Comparison of ENCODE assay signal across 1 cellular context in the genomic region with DNA sequence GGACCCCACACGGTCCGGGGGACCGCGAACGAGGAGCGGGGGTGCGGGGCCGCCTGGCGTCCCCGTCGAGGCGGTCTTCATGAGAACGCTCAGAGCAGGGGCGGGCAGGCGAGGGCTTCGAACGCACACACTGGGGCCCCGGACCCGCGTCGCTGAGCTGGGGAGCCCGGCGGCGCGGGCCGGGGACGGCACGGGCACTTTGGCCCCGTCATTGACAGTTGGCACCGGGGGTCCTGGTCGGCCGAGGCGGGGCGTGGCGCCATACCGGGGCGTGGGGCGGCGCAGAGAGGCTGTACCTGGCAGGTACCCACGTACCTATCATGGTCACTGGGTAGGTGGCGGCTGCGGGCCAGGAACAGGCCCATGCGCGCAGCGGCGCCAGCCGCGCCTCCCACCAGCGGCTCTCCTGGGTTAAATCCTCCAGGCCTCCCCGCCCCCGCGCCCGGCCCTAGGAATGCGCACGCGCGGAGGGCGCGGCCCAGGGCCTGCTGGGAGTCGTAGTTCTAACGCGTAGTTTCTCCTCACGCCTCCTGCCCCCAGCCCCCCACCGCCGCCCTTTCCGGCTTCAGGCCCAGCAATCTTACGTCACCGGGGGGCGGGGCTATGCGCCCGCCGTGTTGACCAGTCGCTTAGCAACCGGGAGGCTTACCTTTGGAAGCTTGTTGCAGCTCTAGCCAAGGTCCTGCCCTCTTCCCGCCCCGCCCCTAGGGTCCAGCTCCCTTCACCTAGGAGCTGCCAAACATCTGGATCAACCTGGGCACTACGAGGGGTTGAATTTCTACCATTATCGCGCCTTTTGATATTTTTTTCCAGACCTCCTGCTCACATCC.
TF ChIP-seq lines count a peak whose summit lies in the region.

A gene (plus strand): TSS at position 628 of the 830 bp plus-strand sequence.
A gene (minus strand): TSS at position 420 of the 830 bp plus-strand sequence.

TF ChIP-seq in SK-N-SH, 30 proteins besides CTCF, POLR2A, EP300 and RAD21 (continued from another document):
- TF ChIP-seq, protein P1, sequence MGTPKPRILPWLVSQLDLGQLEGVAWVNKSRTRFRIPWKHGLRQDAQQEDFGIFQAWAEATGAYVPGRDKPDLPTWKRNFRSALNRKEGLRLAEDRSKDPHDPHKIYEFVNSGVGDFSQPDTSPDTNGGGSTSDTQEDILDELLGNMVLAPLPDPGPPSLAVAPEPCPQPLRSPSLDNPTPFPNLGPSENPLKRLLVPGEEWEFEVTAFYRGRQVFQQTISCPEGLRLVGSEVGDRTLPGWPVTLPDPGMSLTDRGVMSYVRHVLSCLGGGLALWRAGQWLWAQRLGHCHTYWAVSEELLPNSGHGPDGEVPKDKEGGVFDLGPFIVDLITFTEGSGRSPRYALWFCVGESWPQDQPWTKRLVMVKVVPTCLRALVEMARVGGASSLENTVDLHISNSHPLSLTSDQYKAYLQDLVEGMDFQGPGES (IDR thresholded peaks at IDR 0.05; ENCODE audit: low read depth, low read length), result no peak
- TF ChIP-seq POLR2AphosphoS5 (IDR thresholded peaks at IDR 0.05; ENCODE audit: low read depth, low read length) (peak; percentile 51; the same call in 1 of the 2 replicates), NRF1 (IDR thresholded peaks at IDR 0.05; ENCODE audit: low read depth, low read length) (peak; percentile 79), NFIC (IDR thresholded peaks at IDR 0.05; ENCODE audit: borderline replicate concordance) (0 out of 2 replicates have a peak, but pooled peaks have one; percentile 6), RFX5 (IDR thresholded peaks at IDR 0.05; ENCODE audit: low read length) (peak; percentile 17; the same call in 1 of the 2 replicates), MXI1 (IDR thresholded peaks at IDR 0.05; ENCODE audit: low read depth, low read length) (peak; percentile 77), SIN3A (IDR thresholded peaks at IDR 0.05; ENCODE audit: borderline replicate concordance, low read depth, low read length) (no peak), JUND (IDR thresholded peaks at IDR 0.05) (no peak), FOSL2 (IDR thresholded peaks at IDR 0.05; ENCODE audit: borderline replicate concordance, low read depth) (no peak), ELF1 (IDR thresholded peaks at IDR 0.05) (peak; percentile 76), EZH2phosphoT487 (IDR thresholded peaks at IDR 0.05; ENCODE audit: borderline replicate concordance, low read depth) (no peak), TEAD4 (IDR thresholded peaks at IDR 0.05; ENCODE audit: borderline replicate concordance, insufficient read depth) (0 out of 2 replicates have a peak, but pooled peaks have one; percentile 11)
- TF ChIP-seq, protein P2, sequence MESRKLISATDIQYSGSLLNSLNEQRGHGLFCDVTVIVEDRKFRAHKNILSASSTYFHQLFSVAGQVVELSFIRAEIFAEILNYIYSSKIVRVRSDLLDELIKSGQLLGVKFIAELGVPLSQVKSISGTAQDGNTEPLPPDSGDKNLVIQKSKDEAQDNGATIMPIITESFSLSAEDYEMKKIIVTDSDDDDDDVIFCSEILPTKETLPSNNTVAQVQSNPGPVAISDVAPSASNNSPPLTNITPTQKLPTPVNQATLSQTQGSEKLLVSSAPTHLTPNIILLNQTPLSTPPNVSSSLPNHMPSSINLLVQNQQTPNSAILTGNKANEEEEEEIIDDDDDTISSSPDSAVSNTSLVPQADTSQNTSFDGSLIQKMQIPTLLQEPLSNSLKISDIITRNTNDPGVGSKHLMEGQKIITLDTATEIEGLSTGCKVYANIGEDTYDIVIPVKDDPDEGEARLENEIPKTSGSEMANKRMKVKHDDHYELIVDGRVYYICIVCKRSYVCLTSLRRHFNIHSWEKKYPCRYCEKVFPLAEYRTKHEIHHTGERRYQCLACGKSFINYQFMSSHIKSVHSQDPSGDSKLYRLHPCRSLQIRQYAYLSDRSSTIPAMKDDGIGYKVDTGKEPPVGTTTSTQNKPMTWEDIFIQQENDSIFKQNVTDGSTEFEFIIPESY (IDR thresholded peaks at IDR 0.05; ENCODE audit: borderline replicate concordance, low read depth), result no peak
- TF ChIP-seq, protein P3, sequence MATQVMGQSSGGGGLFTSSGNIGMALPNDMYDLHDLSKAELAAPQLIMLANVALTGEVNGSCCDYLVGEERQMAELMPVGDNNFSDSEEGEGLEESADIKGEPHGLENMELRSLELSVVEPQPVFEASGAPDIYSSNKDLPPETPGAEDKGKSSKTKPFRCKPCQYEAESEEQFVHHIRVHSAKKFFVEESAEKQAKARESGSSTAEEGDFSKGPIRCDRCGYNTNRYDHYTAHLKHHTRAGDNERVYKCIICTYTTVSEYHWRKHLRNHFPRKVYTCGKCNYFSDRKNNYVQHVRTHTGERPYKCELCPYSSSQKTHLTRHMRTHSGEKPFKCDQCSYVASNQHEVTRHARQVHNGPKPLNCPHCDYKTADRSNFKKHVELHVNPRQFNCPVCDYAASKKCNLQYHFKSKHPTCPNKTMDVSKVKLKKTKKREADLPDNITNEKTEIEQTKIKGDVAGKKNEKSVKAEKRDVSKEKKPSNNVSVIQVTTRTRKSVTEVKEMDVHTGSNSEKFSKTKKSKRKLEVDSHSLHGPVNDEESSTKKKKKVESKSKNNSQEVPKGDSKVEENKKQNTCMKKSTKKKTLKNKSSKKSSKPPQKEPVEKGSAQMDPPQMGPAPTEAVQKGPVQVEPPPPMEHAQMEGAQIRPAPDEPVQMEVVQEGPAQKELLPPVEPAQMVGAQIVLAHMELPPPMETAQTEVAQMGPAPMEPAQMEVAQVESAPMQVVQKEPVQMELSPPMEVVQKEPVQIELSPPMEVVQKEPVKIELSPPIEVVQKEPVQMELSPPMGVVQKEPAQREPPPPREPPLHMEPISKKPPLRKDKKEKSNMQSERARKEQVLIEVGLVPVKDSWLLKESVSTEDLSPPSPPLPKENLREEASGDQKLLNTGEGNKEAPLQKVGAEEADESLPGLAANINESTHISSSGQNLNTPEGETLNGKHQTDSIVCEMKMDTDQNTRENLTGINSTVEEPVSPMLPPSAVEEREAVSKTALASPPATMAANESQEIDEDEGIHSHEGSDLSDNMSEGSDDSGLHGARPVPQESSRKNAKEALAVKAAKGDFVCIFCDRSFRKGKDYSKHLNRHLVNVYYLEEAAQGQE (IDR thresholded peaks at IDR 0.05; ENCODE audit: low read depth, low read length), result peak; percentile 65; the same call in 1 of the 2 replicates
